In the genomic region with DNA sequence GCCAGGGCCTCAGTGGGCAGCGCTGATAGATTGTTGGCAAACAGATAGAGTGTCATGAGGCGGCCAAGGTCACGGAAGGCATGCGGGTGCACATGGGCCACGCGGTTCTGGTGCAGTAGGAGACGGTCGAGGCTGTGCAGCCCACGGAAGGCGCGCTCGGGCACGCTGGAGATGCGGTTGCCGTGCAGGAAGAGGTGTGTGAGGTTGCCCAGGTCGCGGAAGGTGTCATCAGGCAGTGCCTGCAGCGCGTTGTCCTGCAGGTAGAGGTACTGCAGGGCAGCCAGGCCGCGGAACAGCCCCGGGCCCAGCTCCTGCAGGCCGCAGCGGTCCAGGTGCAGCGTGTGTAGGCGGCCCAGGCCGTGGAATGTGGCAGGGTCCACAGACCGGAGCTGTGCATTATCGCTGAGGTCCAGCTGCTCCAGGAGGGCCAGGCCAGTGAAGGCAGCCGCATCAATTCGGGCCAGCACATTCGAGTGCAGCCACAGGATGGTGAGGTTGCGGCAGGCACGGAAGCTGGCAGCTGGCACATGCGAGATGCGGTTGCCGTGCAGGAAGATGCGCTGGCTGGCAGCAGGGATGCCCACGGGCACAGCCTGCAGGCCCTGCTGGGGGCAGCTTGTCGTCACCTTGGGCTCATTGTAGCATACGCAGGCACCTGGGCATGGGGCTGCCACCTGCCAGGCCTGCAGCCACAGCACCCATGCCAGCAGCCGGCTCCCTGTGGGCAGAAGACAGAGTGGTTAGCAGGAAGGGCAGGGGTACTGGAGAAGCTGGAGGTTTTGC, we compare ENCODE assay signal across 8 cellular contexts. TPM values are rescaled to one million over a fixed set of nuclear protein-coding genes. Genes with fewer than 3 reads are reported as not detected.
A peak's percentile ranks its signal among the peaks of the same experiment; 100 is the strongest.
DNase-seq lines count a peak whose midpoint lies in the region; ATAC-seq and TF ChIP-seq lines count a peak whose summit lies in the region.
"Had no signal": no experiment of that assay in that cellular context is flagged by ENCODE, and none has a peak within 500 bp of the region (broad histone marks: within the 10 kb centered on the region; RNA-seq: fewer than 3 reads in every experiment).

No MANE protein-coding gene starts in this region.

- no peak for DNase-seq in DND-41
- DNase-seq in RWPE1 (ENCODE audit: low spot score) = no peak
- no peak for DNase-seq in NCI-H774 (lab: John Stamatoyannopoulos, UW)
- no peak for DNase-seq in GM23338 (ENCODE audit: low spot score)
- DNase-seq in HuH-7.5 (ENCODE audit: low spot score) = no peak

- H3F3A ChIP-seq in GM23338 (replicated peaks; ENCODE audit: low read depth) = 0 out of 2 replicates have a peak, but pooled peaks cover 4% of the 10 kb centered on the region

- H3K36me3 ChIP-seq in DND-41 (ENCODE audit: insufficient read depth, low read length) (no peaks in the 10 kb centered on the region), GM23338 (ENCODE audit: insufficient read depth) (no peaks in the 10 kb centered on the region)
- H3K36me3 ChIP-seq: ascending aorta had no signal

- no peaks in the 10 kb centered on the region for H3K36me3 Mint-ChIP-seq in nephron (ENCODE audit: low read depth)
- H3K36me3 Mint-ChIP-seq in GM23338 (ENCODE audit: low read depth) = no peaks in the 10 kb centered on the region; the same call in 2 of the 3 replicates

- CTCF ChIA-PET in RWPE1 (lab: Yijun Ruan, JAX) = no interaction called here

- H3K4me3 Mint-ChIP-seq in nephron = peak overlapping the region in 2 of 3 experiments; percentile 23 to 38
- no peak overlapping the region; the same call in 2 of the 3 replicates for H3K4me3 Mint-ChIP-seq in GM23338

- peak overlapping the region; percentile 90 to 98 (median 96) for H3K27ac Mint-ChIP-seq in nephron
- H3K27ac Mint-ChIP-seq in GM23338 = no peak overlapping the region

- H3K4me2 ChIP-seq in DND-41 (ENCODE audit: insufficient read depth, low read length) (peak overlapping the region; percentile 65), GM23338 (no peak overlapping the region)

- TF ChIP-seq CTCF in DND-41 (IDR thresholded peaks at IDR 0.05; ENCODE audit: borderline replicate concordance, extremely low read depth, low read length, poor library complexity, severe bottlenecking) (no peak), RWPE1 (conservative IDR thresholded peaks at IDR 0.05; ENCODE audit: low read depth) (no peak), nephron (IDR thresholded peaks at IDR 0.05; ENCODE audit: unreplicated experiment in 3 of 3) (no peak), GM23338 (conservative IDR thresholded peaks at IDR 0.05; ENCODE audit: low read depth in 2 of 2) (no peak)

- H3K4me1 ChIP-seq in DND-41 (ENCODE audit: insufficient read depth, low read length) (peaks cover 75% of the 10 kb centered on the region), GM23338 (ENCODE audit: insufficient read depth) (peaks cover 8% of the 10 kb centered on the region)

- H3K4me1 Mint-ChIP-seq in nephron (peaks cover 57% of the 10 kb centered on the region), GM23338 (peaks cover 32% of the 10 kb centered on the region)

- peak overlapping the region in 1 of 2 experiments; percentile 51; a peak in 2 of 4 replicates for H3K4me3 ChIP-seq in DND-41 (ENCODE audit: low read depth in 1 of 2, low read length in 2 of 2)
- H3K4me3 ChIP-seq in GM23338 = no peak overlapping the region

- no peaks in the 10 kb centered on the region for H3K9me3 ChIP-seq in DND-41 (ENCODE audit: insufficient read depth, low read length, severe bottlenecking)
- H3K9me3 ChIP-seq: ascending aorta had no signal

- H3K9me3 Mint-ChIP-seq in nephron (no peaks in the 10 kb centered on the region), GM23338 (no peaks in the 10 kb centered on the region; the same call in 2 of the 3 replicates)

- H2AFZ ChIP-seq in DND-41 (ENCODE audit: low read depth, low read length) (peak overlapping the region; percentile 59; the same call in 1 of the 2 replicates), GM23338 (no peak overlapping the region)

- H4K20me1 ChIP-seq in DND-41 (ENCODE audit: insufficient read depth, low read length) (no peaks in the 10 kb centered on the region), GM23338 (replicated peaks; ENCODE audit: insufficient read depth) (no peaks in the 10 kb centered on the region)

- H3K79me2 ChIP-seq in DND-41 (ENCODE audit: insufficient read depth, low read length) = no peaks in the 10 kb centered on the region
- H3K79me2 ChIP-seq in GM23338 (replicated peaks; ENCODE audit: insufficient read depth) = 0 out of 2 replicates have a peak, but pooled peaks cover 4% of the 10 kb centered on the region

- POLR2A ChIA-PET in RWPE1 (lab: Yijun Ruan, JAX; ENCODE audit: low non-redundant PET) = no interaction called here

- H3K9me2 ChIP-seq in GM23338 (ENCODE audit: insufficient read depth) = no peaks in the 10 kb centered on the region

- H3K27me3 Mint-ChIP-seq in nephron (ENCODE audit: low read depth) = peaks cover 8% of the 10 kb centered on the region
- peaks cover 10% of the 10 kb centered on the region for H3K27me3 Mint-ChIP-seq in GM23338 (ENCODE audit: insufficient read depth, low read depth, poor library complexity)

- H3K27ac ChIP-seq in DND-41 (ENCODE audit: low read length) (peak overlapping the region; percentile 78), RWPE1 (peak overlapping the region; percentile 63), angular gyrus (ENCODE audit: low read depth, low read length) (peak overlapping the region; percentile 75), GM23338 (ENCODE audit: low read depth) (no peak overlapping the region)

- ATAC-seq in DND-41 (ENCODE audit: insufficient read depth, low read depth) (no peak), GM23338 (no peak)

- H3K27me3 ChIP-seq in DND-41 (ENCODE audit: insufficient read depth, low read length, poor library complexity) (no peaks in the 10 kb centered on the region), GM23338 (ENCODE audit: insufficient read depth) (no peaks in the 10 kb centered on the region)
- H3K27me3 ChIP-seq: ascending aorta had no signal

- peak overlapping the region; percentile 58 for H3K9ac ChIP-seq in DND-41 (ENCODE audit: low read depth, low read length)

TF ChIP-seq in GM23338, 12 proteins besides CTCF, POLR2A, EP300 and RAD21:
- TF ChIP-seq JUNB (IDR thresholded peaks at IDR 0.05; ENCODE audit: unreplicated experiment) = no peak

RNA-seq across cellular contexts. Expression of a gene that starts 25.5 kb away (rescaled TPM):
- total RNA-seq in GM23338 (2014; rRNA removed; shearing (Covaris generic)) = 33.4 and 38.4 TPM in 2 replicates
- 10.6 and 12.9 TPM in 2 replicates for polyA plus RNA-seq in GM23338 (2016; fragmentation: Nextera tagmentation; extraction: Ambion mirVana)
